In genomic region chr17:46092996-46093395, GRCh38 we compare ENCODE assay signal across 1 cellular context.
TF ChIP-seq lines count a peak whose summit lies in the region.

No MANE protein-coding gene starts in this region.

TF ChIP-seq in SK-N-SH treated with all-trans-retinoic acid at 6 μM for 48 hours, 23 proteins besides CTCF, POLR2A, EP300 and RAD21 (continued from another document):
- TF ChIP-seq PATZ1 (CRISPR knock-in tag; IDR thresholded peaks at IDR 0.05; ENCODE audit: borderline replicate concordance): no peak
- TF ChIP-seq BACH2 (CRISPR knock-in tag; IDR thresholded peaks at IDR 0.05; ENCODE audit: borderline replicate concordance): no peak
